ENCODE assay signal across 1 cellular context in the genomic region with DNA sequence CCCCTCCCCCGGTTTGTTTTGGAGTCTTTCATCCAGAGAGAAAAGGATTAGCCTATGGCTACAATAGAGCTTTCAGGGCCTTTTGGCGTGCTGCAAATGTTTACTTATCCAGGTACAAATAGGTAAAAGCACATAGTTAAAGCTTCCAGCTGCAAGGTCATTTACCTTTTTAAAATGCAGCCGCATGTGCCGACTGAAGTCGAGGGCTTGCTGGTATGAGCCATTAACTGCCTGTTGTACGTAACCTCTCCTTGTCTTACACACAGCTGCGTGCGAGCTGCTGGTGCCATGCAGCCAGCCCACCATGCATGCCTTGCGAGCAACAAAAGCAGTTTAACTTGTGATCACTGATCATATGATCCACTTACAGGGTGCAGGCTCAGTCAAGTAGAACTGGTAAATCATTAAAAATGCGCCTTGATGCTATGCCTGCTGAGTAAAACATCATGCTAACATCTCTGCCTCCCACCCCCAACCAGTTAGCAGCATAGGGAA.
A peak's percentile ranks its signal among the peaks of the same experiment; 100 is the strongest.
TF ChIP-seq lines count a peak whose summit lies in the region.

No MANE protein-coding gene starts in this region.

TF ChIP-seq in HepG2, 621 proteins besides CTCF, POLR2A, EP300 and RAD21 (continued from another document and continues in another):
- no peak for TF ChIP-seq ZNF251 (CRISPR knock-in tag; IDR thresholded peaks at IDR 0.05)
- no peak for TF ChIP-seq YY1 (IDR thresholded peaks at IDR 0.05; ENCODE audit: insufficient read depth, insufficient replicate concordance, low read depth, low read length)
- 0 out of 2 replicates have a peak, but pooled peaks have one; percentile 51 for TF ChIP-seq REL (CRISPR knock-in tag; conservative IDR thresholded peaks at IDR 0.05)
- TF ChIP-seq SNAPC4 (CRISPR knock-in tag; IDR thresholded peaks at IDR 0.05), result no peak
- peak; percentile 28; the same call in 1 of the 2 replicates for TF ChIP-seq FOSL2 (CRISPR knock-in tag; IDR thresholded peaks at IDR 0.05)
- peak; percentile 85 for TF ChIP-seq TBX2 (CRISPR knock-in tag; IDR thresholded peaks at IDR 0.05; ENCODE audit: borderline replicate concordance)
- TF ChIP-seq HMG20A (CRISPR knock-in tag; IDR thresholded peaks at IDR 0.05; ENCODE audit: borderline replicate concordance), result peak; percentile 16; the same call in 1 of the 2 replicates
- TF ChIP-seq, protein P1, sequence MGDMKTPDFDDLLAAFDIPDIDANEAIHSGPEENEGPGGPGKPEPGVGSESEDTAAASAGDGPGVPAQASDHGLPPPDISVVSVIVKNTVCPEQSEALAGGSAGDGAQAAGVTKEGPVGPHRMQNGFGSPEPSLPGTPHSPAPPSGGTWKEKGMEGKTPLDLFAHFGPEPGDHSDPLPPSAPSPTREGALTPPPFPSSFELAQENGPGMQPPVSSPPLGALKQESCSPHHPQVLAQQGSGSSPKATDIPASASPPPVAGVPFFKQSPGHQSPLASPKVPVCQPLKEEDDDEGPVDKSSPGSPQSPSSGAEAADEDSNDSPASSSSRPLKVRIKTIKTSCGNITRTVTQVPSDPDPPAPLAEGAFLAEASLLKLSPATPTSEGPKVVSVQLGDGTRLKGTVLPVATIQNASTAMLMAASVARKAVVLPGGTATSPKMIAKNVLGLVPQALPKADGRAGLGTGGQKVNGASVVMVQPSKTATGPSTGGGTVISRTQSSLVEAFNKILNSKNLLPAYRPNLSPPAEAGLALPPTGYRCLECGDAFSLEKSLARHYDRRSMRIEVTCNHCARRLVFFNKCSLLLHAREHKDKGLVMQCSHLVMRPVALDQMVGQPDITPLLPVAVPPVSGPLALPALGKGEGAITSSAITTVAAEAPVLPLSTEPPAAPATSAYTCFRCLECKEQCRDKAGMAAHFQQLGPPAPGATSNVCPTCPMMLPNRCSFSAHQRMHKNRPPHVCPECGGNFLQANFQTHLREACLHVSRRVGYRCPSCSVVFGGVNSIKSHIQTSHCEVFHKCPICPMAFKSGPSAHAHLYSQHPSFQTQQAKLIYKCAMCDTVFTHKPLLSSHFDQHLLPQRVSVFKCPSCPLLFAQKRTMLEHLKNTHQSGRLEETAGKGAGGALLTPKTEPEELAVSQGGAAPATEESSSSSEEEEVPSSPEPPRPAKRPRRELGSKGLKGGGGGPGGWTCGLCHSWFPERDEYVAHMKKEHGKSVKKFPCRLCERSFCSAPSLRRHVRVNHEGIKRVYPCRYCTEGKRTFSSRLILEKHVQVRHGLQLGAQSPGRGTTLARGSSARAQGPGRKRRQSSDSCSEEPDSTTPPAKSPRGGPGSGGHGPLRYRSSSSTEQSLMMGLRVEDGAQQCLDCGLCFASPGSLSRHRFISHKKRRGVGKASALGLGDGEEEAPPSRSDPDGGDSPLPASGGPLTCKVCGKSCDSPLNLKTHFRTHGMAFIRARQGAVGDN (CRISPR knock-in tag; IDR thresholded peaks at IDR 0.05), result peak; percentile 87
- TF ChIP-seq ZNF780A (CRISPR knock-in tag; IDR thresholded peaks at IDR 0.05), result no peak
- TF ChIP-seq, protein P2, sequence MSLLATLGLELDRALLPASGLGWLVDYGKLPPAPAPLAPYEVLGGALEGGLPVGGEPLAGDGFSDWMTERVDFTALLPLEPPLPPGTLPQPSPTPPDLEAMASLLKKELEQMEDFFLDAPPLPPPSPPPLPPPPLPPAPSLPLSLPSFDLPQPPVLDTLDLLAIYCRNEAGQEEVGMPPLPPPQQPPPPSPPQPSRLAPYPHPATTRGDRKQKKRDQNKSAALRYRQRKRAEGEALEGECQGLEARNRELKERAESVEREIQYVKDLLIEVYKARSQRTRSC (CRISPR knock-in tag; IDR thresholded peaks at IDR 0.05; ENCODE audit: low read depth), result peak; percentile 89; the same call in 1 of the 2 replicates
- TF ChIP-seq ZNF589 (CRISPR knock-in tag; conservative IDR thresholded peaks at IDR 0.05), result no peak
- TF ChIP-seq POGZ (CRISPR knock-in tag; IDR thresholded peaks at IDR 0.05), result peak; percentile 56
- TF ChIP-seq ZBTB38 (CRISPR knock-in tag; IDR thresholded peaks at IDR 0.05), result peak; percentile 61; the same call in 1 of the 2 replicates
- TF ChIP-seq ZNF225 (CRISPR knock-in tag; IDR thresholded peaks at IDR 0.05), result no peak; the same call in 1 of the 2 replicates
- no peak for TF ChIP-seq ZNF230 (CRISPR knock-in tag; IDR thresholded peaks at IDR 0.05)
- TF ChIP-seq, protein P3, sequence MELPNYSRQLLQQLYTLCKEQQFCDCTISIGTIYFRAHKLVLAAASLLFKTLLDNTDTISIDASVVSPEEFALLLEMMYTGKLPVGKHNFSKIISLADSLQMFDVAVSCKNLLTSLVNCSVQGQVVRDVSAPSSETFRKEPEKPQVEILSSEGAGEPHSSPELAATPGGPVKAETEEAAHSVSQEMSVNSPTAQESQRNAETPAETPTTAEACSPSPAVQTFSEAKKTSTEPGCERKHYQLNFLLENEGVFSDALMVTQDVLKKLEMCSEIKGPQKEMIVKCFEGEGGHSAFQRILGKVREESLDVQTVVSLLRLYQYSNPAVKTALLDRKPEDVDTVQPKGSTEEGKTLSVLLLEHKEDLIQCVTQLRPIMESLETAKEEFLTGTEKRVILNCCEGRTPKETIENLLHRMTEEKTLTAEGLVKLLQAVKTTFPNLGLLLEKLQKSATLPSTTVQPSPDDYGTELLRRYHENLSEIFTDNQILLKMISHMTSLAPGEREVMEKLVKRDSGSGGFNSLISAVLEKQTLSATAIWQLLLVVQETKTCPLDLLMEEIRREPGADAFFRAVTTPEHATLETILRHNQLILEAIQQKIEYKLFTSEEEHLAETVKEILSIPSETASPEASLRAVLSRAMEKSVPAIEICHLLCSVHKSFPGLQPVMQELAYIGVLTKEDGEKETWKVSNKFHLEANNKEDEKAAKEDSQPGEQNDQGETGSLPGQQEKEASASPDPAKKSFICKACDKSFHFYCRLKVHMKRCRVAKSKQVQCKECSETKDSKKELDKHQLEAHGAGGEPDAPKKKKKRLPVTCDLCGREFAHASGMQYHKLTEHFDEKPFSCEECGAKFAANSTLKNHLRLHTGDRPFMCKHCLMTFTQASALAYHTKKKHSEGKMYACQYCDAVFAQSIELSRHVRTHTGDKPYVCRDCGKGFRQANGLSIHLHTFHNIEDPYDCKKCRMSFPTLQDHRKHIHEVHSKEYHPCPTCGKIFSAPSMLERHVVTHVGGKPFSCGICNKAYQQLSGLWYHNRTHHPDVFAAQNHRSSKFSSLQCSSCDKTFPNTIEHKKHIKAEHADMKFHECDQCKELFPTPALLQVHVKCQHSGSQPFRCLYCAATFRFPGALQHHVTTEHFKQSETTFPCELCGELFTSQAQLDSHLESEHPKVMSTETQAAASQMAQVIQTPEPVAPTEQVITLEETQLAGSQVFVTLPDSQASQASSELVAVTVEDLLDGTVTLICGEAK (IDR thresholded peaks at IDR 0.05), result no peak
- TF ChIP-seq, protein P3 (CRISPR knock-in tag; IDR thresholded peaks at IDR 0.05), result 0 out of 2 replicates have a peak, but pooled peaks have one; percentile 19
- TF ChIP-seq TBL1XR1 (IDR thresholded peaks at IDR 0.05; ENCODE audit: borderline replicate concordance, low read length, partially characterized antibody), result no peak
- TF ChIP-seq ZNF274 (CRISPR knock-in tag; IDR thresholded peaks at IDR 0.05), result 0 out of 2 replicates have a peak, but pooled peaks have one; percentile 21
- no peak for TF ChIP-seq ZFP36 (IDR thresholded peaks at IDR 0.05; ENCODE audit: borderline replicate concordance, low read depth, low read length, partially characterized antibody)
- 0 out of 2 replicates have a peak, but pooled peaks have one; percentile 35 for TF ChIP-seq KDM2A (CRISPR knock-in tag; IDR thresholded peaks at IDR 0.05; ENCODE audit: borderline replicate concordance, low read depth)
- TF ChIP-seq SMARCE1 (IDR thresholded peaks at IDR 0.05; ENCODE audit: borderline replicate concordance), result no peak
- TF ChIP-seq BRCA1 (CRISPR knock-in tag; IDR thresholded peaks at IDR 0.05), result no peak
- peak; percentile 82 for TF ChIP-seq ISL2 (CRISPR knock-in tag; IDR thresholded peaks at IDR 0.05)
- TF ChIP-seq GFI1 (CRISPR knock-in tag; IDR thresholded peaks at IDR 0.05; ENCODE audit: borderline replicate concordance), result no peak
- TF ChIP-seq, protein P4, sequence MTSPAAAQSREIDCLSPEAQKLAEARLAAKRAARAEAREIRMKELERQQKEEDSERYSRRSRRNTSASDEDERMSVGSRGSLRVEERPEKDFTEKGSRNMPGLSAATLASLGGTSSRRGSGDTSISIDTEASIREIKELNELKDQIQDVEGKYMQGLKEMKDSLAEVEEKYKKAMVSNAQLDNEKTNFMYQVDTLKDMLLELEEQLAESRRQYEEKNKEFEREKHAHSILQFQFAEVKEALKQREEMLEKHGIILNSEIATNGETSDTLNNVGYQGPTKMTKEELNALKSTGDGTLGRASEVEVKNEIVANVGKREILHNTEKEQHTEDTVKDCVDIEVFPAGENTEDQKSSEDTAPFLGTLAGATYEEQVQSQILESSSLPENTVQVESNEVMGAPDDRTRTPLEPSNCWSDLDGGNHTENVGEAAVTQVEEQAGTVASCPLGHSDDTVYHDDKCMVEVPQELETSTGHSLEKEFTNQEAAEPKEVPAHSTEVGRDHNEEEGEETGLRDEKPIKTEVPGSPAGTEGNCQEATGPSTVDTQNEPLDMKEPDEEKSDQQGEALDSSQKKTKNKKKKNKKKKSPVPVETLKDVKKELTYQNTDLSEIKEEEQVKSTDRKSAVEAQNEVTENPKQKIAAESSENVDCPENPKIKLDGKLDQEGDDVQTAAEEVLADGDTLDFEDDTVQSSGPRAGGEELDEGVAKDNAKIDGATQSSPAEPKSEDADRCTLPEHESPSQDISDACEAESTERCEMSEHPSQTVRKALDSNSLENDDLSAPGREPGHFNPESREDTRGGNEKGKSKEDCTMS (CRISPR knock-in tag; conservative IDR thresholded peaks at IDR 0.05), result no peak
- TF ChIP-seq ZNF749 (CRISPR knock-in tag; IDR thresholded peaks at IDR 0.05; ENCODE audit: borderline replicate concordance), result no peak
- TF ChIP-seq EZH2 (conservative IDR thresholded peaks at IDR 0.05; ENCODE audit: low read depth, low read length), result no peak
- no peak for TF ChIP-seq KLF9 (CRISPR knock-in tag; IDR thresholded peaks at IDR 0.05; ENCODE audit: low read depth)
- TF ChIP-seq TCF7 (IDR thresholded peaks at IDR 0.05; ENCODE audit: low read depth), result peak; percentile 76
- TF ChIP-seq ZNF569 (CRISPR knock-in tag; IDR thresholded peaks at IDR 0.05; ENCODE audit: borderline replicate concordance), result 0 out of 2 replicates have a peak, but pooled peaks have one; percentile 6
- TF ChIP-seq TERF1 (CRISPR knock-in tag; IDR thresholded peaks at IDR 0.05), result no peak
- no peak for TF ChIP-seq HES4 (CRISPR knock-in tag; IDR thresholded peaks at IDR 0.05; ENCODE audit: borderline replicate concordance)
